8 cellular contexts compared by ENCODE assay signal in the genomic region with DNA sequence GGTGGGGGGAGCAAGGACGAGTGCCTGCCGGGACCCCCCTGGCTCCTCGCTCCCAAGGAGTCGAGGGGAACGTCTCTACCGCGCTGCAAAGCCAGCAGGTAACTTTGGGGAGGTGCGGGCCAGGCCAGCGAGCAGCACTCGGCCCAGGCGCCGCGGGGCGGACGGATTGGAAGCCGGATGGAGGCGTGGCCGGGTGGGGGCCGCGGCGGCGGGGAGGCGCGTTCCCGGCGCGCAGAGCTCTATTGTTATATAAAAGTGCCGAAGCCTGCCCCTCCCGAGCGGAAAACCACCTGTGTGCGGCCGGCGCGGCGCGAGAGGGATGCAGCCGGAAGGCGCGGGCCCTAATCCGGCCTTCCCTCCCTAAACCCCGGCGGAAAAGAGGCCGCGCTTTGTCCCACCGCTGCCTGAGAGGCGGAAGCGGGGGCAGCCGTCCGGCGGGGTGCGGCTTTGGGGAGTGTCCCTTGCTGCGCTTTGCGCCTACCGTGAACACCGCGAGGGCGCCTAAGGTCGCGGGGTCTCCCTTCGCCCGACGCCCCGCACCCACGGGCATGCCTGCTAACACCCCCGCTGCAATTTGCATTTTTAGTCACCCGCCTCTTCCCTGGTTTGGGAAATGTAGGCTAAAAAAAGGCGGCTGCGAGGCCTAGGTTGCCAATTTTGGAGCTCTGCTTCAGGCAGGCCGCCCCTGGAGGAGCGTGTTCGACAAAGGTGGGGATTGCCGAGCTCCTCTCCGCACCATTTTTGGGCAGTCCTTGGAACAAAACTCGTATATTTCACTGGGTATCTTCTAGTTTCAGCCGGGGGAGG. TPM values are rescaled to one million over a fixed set of nuclear protein-coding genes. Genes with fewer than 3 reads are reported as not detected.
DNase-seq lines count a peak whose midpoint lies in the region; ATAC-seq and TF ChIP-seq lines count a peak whose summit lies in the region.

No MANE protein-coding gene starts in this region.

- no peaks in the 10 kb centered on the region for H3K9me3 Mint-ChIP-seq in progenitor cell of endocrine pancreas (ENCODE audit: low read depth)

- peak; percentile 71 for DNase-seq in AG10803 (ENCODE audit: low read depth)
- peak; percentile 88 for DNase-seq in KBM-7
- peak; percentile 77 for DNase-seq in adipocyte (ENCODE audit: low read depth)
- peak; percentile 87 for DNase-seq in left ventricle myocardium inferior
- peak; percentile 65 for DNase-seq in progenitor cell of endocrine pancreas (ENCODE audit: low spot score, unreplicated experiment)

- in situ Hi-C loops in KBM-7 (cut with MboI; ENCODE audit: low pct_unique_long_range_greater_than_20kb, low sequenced_read_pairs) = loop anchor here (25.0 kb wide), 1 partner anchor 317 kb away; no protein-coding TSS in a partner anchor

- H3K4me1 ChIP-seq in adipocyte (ENCODE audit: control insufficient read depth, insufficient read depth, low read length) (peaks cover 25% of the 10 kb centered on the region), left ventricle myocardium inferior (peaks cover 69% of the 10 kb centered on the region)

- intact Hi-C loops in left ventricle myocardium inferior (cut with micrococcal nuclease) = loop anchor here (5.0 to 10.0 kb wide), 2 partner anchors 101 to 302 kb away; no protein-coding TSS in a partner anchor

- TF ChIP-seq CTCF in AG10803 (conservative IDR thresholded peaks at IDR 0.05; ENCODE audit: low read length) (no peak), left ventricle myocardium inferior (IDR thresholded peaks at IDR 0.05; ENCODE audit: borderline replicate concordance) (no peak), progenitor cell of endocrine pancreas (IDR thresholded peaks at IDR 0.05; ENCODE audit: unreplicated experiment) (no peak)

- no peaks in the 10 kb centered on the region for H3K27me3 Mint-ChIP-seq in progenitor cell of endocrine pancreas

- H3K9me3 ChIP-seq in adipocyte (ENCODE audit: control insufficient read depth, low read length) (no peaks in the 10 kb centered on the region), left ventricle myocardium inferior (replicated peaks) (no peaks in the 10 kb centered on the region)

- ATAC-seq in GM19324 (IDR thresholded peaks at IDR 0.05; ENCODE audit: low FRiP score, unreplicated experiment) (peak; percentile 32), SK-N-SH treated with all-trans-retinoic acid at 6 μM for 48 hours (peak; percentile 21), HG03039 (IDR thresholded peaks at IDR 0.05; ENCODE audit: unreplicated experiment) (no peak)

- H3K36me3 ChIP-seq in adipocyte (ENCODE audit: control insufficient read depth, insufficient read depth, low read length, severe bottlenecking) = peaks cover 13% of the 10 kb centered on the region
- peaks cover 10% of the 10 kb centered on the region for H3K36me3 ChIP-seq in left ventricle myocardium inferior

- peak overlapping the region; percentile 98 for H3K9ac ChIP-seq in adipocyte (ENCODE audit: low read length)

- H3K4me3 ChIP-seq in AG10803 (ENCODE audit: low read length) (peak overlapping the region; percentile 93), adipocyte (ENCODE audit: low read length) (peak overlapping the region; percentile 93), left ventricle myocardium inferior (peak overlapping the region; percentile 89)

- peak overlapping the region; percentile 95 for H3K4me3 Mint-ChIP-seq in progenitor cell of endocrine pancreas (ENCODE audit: low read depth)

- H3K27me3 ChIP-seq in adipocyte (replicated peaks; ENCODE audit: control insufficient read depth, insufficient read depth, low read length) (no peaks in the 10 kb centered on the region), left ventricle myocardium inferior (ENCODE audit: low read depth) (no peaks in the 10 kb centered on the region)

- peak overlapping the region; percentile 98 for H3K27ac Mint-ChIP-seq in progenitor cell of endocrine pancreas

- H3K36me3 Mint-ChIP-seq in progenitor cell of endocrine pancreas (ENCODE audit: insufficient read depth) = peaks cover 14% of the 10 kb centered on the region

- peaks cover 48% of the 10 kb centered on the region for H3K4me1 Mint-ChIP-seq in progenitor cell of endocrine pancreas (ENCODE audit: low read depth)

- peak overlapping the region; percentile 99 for H3K27ac ChIP-seq in left ventricle myocardium inferior (replicated peaks)

TF ChIP-seq in SK-N-SH treated with all-trans-retinoic acid at 6 μM for 48 hours, 23 proteins besides CTCF, POLR2A, EP300 and RAD21:
- TF ChIP-seq TOX (CRISPR knock-in tag; IDR thresholded peaks at IDR 0.05; ENCODE audit: borderline replicate concordance) = no peak
- TF ChIP-seq, protein P1, sequence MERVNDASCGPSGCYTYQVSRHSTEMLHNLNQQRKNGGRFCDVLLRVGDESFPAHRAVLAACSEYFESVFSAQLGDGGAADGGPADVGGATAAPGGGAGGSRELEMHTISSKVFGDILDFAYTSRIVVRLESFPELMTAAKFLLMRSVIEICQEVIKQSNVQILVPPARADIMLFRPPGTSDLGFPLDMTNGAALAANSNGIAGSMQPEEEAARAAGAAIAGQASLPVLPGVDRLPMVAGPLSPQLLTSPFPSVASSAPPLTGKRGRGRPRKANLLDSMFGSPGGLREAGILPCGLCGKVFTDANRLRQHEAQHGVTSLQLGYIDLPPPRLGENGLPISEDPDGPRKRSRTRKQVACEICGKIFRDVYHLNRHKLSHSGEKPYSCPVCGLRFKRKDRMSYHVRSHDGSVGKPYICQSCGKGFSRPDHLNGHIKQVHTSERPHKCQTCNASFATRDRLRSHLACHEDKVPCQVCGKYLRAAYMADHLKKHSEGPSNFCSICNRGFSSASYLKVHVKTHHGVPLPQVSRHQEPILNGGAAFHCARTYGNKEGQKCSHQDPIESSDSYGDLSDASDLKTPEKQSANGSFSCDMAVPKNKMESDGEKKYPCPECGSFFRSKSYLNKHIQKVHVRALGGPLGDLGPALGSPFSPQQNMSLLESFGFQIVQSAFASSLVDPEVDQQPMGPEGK (CRISPR knock-in tag; IDR thresholded peaks at IDR 0.05; ENCODE audit: borderline replicate concordance) = peak; percentile 41; the same call in 1 of the 2 replicates

RNA-seq across cellular contexts. Expression of a gene that starts 1.7 kb away (rescaled TPM):
- total RNA-seq in left ventricle myocardium inferior = 16.1 TPM
- total RNA-seq in progenitor cell of endocrine pancreas = 80.1 and 85.8 TPM in 2 replicates
